Comparison of ENCODE assay signal across 12 cellular contexts in the genomic region with DNA sequence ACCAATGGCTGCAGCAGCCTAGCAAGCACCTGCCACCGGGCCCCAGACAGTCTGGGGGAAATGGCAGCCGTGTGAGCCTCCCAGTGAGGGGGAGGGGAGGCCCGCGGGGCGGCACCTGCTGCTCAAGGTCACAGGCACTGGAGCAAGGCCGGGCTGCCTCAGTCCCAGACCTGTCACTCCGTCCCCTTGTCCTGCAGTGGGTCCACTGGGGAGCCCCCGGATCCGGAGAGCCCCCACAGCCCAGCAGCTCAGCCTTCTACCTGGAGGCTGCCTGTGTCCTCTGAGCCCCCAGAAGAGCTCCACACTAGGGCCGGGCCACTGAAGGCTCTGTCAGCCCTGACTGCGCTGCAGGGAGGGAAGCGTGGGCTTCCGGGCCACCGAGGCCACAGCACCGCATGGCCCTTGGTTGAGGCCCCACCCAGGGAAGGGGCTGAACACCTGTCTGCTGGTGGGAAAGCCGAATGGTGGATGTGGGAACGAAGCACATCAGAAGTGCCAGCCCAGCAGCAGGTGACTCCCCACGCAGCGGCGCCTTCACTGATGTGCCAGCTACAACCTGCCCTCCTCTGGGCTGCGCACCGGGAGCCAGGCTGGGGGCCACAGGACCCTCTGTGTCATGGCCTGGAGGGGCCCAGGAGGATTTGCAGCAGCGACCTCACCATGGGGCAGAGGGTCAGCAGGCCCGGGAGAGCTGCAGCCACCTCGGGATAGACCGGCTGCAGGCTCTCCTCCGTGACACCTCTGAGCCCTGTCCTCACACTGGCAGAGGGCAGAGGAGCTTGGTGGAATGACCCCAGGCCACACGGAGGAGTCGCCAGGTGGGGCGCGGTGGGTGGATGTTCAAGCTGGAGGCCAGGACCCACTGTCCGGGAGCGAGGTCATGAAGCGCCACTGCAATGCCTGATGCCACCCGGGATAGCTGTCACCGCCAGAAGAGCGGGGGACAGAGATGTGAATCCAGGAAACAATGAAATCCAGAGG. TPM values are rescaled to one million over a fixed set of nuclear protein-coding genes. Genes with fewer than 3 reads are reported as not detected.
A peak's percentile ranks its signal among the peaks of the same experiment; 100 is the strongest.
DNase-seq lines count a peak whose midpoint lies in the region; ATAC-seq and TF ChIP-seq lines count a peak whose summit lies in the region.
"Had no signal": no experiment of that assay in that cellular context is flagged by ENCODE, and none has a peak within 500 bp of the region (broad histone marks: within the 10 kb centered on the region; RNA-seq: fewer than 3 reads in every experiment).

No MANE protein-coding gene starts in this region.

- peaks cover 0 to 43% (median 0%) of the 10 kb centered on the region in 3 experiments for H3K27me3 ChIP-seq in neuronal stem cell (ENCODE audit: control insufficient read depth in 3 of 3, insufficient read depth in 3 of 3, low read depth in 1 of 3, low read length in 3 of 3)
- H3K27me3 ChIP-seq: adrenal gland had no signal

- no peak overlapping the region for H3K27ac ChIP-seq in neuronal stem cell (replicated peaks; ENCODE audit: low read length)
- H3K27ac ChIP-seq: adrenal gland had no signal

- H3K4ac ChIP-seq in neuronal stem cell (ENCODE audit: low read length): no peak overlapping the region

- CTCF ChIA-PET in MCF 10A (lab: Yijun Ruan, JAX): no interaction called here

- H3K23ac ChIP-seq in neuronal stem cell (ENCODE audit: low read depth, low read length, poor library complexity): peak overlapping the region; percentile 30

- no peak overlapping the region for H2AFZ ChIP-seq in neuronal stem cell (ENCODE audit: low read length)

- no peaks in the 10 kb centered on the region for H3K79me1 ChIP-seq in neuronal stem cell (ENCODE audit: low read depth, low read length)

- POLR2A ChIA-PET in MCF 10A (lab: Yijun Ruan, JAX): no interaction called here

- H3K27ac Mint-ChIP-seq in activated T-cell treated with anti-CD3 and anti-CD28 coated beads, Interleukin-2, amount 50 U/mL, for 72 hours: peak overlapping the region; percentile 4
- H3K27ac Mint-ChIP-seq in MCF 10A (ENCODE audit: low read depth, unreplicated experiment): no peak overlapping the region

- TF ChIP-seq CTCF in MCF 10A (IDR thresholded peaks at IDR 0.05; ENCODE audit: unreplicated experiment): no peak

- peak overlapping the region; percentile 55 for H2BK15ac ChIP-seq in neuronal stem cell (ENCODE audit: low read length)

- no peaks in the 10 kb centered on the region for H3K27me3 Mint-ChIP-seq in activated T-cell treated with anti-CD3 and anti-CD28 coated beads, Interleukin-2, amount 50 U/mL, for 72 hours (ENCODE audit: low read depth)
- H3K27me3 Mint-ChIP-seq in MCF 10A (ENCODE audit: insufficient read depth, unreplicated experiment): peaks cover 18% of the 10 kb centered on the region

- H3K9me3 Mint-ChIP-seq in activated T-cell treated with anti-CD3 and anti-CD28 coated beads, Interleukin-2, amount 50 U/mL, for 72 hours: peaks cover 0 to 2% of the 10 kb centered on the region in 2 donors
- H3K9me3 Mint-ChIP-seq in MCF 10A (ENCODE audit: unreplicated experiment): no peaks in the 10 kb centered on the region

- intact Hi-C loops in MCF 10A (cut with micrococcal nuclease): no loop called here

- H3K36me3 ChIP-seq in neuronal stem cell (replicated peaks in 1 of 2; ENCODE audit: control insufficient read depth in 2 of 2, insufficient read depth in 2 of 2, low read length in 2 of 2): no peaks in the 10 kb centered on the region
- H3K36me3 ChIP-seq: adrenal gland had no signal

- H4K8ac ChIP-seq in neuronal stem cell (ENCODE audit: low read depth, low read length): no peak overlapping the region

- no peaks in the 10 kb centered on the region for H3K9me3 ChIP-seq in neuronal stem cell (replicated peaks in 1 of 2; ENCODE audit: control insufficient read depth in 2 of 2, insufficient read depth in 1 of 2, low read depth in 1 of 2, low read length in 2 of 2)
- H3K9me3 ChIP-seq: adrenal gland had no signal

- BruUV-seq in MCF 10A (replicated peaks; lab: Mats Ljungman, UMichigan): no TSS peak

- H3K4me2 ChIP-seq in neuronal stem cell (ENCODE audit: insufficient read depth, low read length, poor library complexity, severe bottlenecking): no peak overlapping the region

- ATAC-seq in activated T-cell treated with anti-CD3 and anti-CD28 coated beads, Interleukin-2, amount 50 U/mL, for 72 hours (replicated peaks in 1 of 2): peak; percentile 36 to 42
- ATAC-seq in HG02870 (IDR thresholded peaks at IDR 0.05; ENCODE audit: unreplicated experiment) (no peak), GM18870 (IDR thresholded peaks at IDR 0.05; ENCODE audit: unreplicated experiment) (no peak)

- H3K14ac ChIP-seq in neuronal stem cell (ENCODE audit: low read length): peak overlapping the region; percentile 51

- H2BK120ac ChIP-seq in neuronal stem cell (ENCODE audit: low read depth, low read length): no peak overlapping the region

- H2AK5ac ChIP-seq in neuronal stem cell (ENCODE audit: low read depth, low read length): peak overlapping the region; percentile 74

- no peaks in the 10 kb centered on the region for H3K4me1 ChIP-seq in neuronal stem cell (ENCODE audit: control insufficient read depth in 2 of 2, insufficient read depth in 1 of 2, low read depth in 1 of 2, low read length in 2 of 2)

- H3K4me3 ChIP-seq in neuronal stem cell (ENCODE audit: low read length in 2 of 2): no peak overlapping the region
- H3K4me3 ChIP-seq: adrenal gland had no signal

- peak overlapping the region; percentile 30 for H2BK12ac ChIP-seq in neuronal stem cell (ENCODE audit: low read length)

- peak; percentile 62 for DNase-seq in NCI-H510A (lab: John Stamatoyannopoulos, UW)
- no peak for DNase-seq in NCI-H510A treated with DMSO at 0.1 percent for 48 hours (lab: John Stamatoyannopoulos, UW)
- DNase-seq in DMS53 (lab: John Stamatoyannopoulos, UW): peak; percentile 92
- no peak for DNase-seq in activated T-cell treated with anti-CD3 and anti-CD28 coated beads, Interleukin-2, amount 50 U/mL, for 72 hours
- DNase-seq in neuronal stem cell (ENCODE audit: low spot score): no peak
- no peak for DNase-seq in MCF 10A (ENCODE audit: unreplicated experiment)
- DNase-seq: activated CD4-positive, alpha-beta T cell treated with anti-CD3 and anti-CD28 coated beads for 4 hours; immature natural killer cell; Kasumi-1 had no signal

- H3K18ac ChIP-seq in neuronal stem cell (ENCODE audit: low read length): peak overlapping the region; percentile 35

- no CpG with 5 or more reads among the region's 37 CpGs for WGBS in neuronal stem cell (ENCODE audit: extremely low coverage in 2 of 2, insufficient read length in 2 of 2, insufficient replicate concordance in 1 of 2), 2 donors

- peaks cover 34% of the 10 kb centered on the region for H3K4me1 Mint-ChIP-seq in activated T-cell treated with anti-CD3 and anti-CD28 coated beads, Interleukin-2, amount 50 U/mL, for 72 hours (ENCODE audit: low read depth)
- H3K4me1 Mint-ChIP-seq in MCF 10A (ENCODE audit: insufficient read depth, unreplicated experiment): no peaks in the 10 kb centered on the region

- H3K36me3 Mint-ChIP-seq in activated T-cell treated with anti-CD3 and anti-CD28 coated beads, Interleukin-2, amount 50 U/mL, for 72 hours (ENCODE audit: insufficient read depth in 2 of 2): peaks cover 3 to 5% of the 10 kb centered on the region in 2 donors
- H3K36me3 Mint-ChIP-seq in MCF 10A (ENCODE audit: insufficient read depth, unreplicated experiment): no peaks in the 10 kb centered on the region

- no peak overlapping the region for H3K9ac ChIP-seq in neuronal stem cell (ENCODE audit: low read depth, low read length, poor library complexity)

- H3K4me3 Mint-ChIP-seq in activated T-cell treated with anti-CD3 and anti-CD28 coated beads, Interleukin-2, amount 50 U/mL, for 72 hours: peak overlapping the region in 1 of 2 donors; percentile 37
- no peak overlapping the region for H3K4me3 Mint-ChIP-seq in MCF 10A (ENCODE audit: unreplicated experiment)
- H3K4me3 Mint-ChIP-seq: immature natural killer cell had no signal

- peak overlapping the region; percentile 35 for H2BK5ac ChIP-seq in neuronal stem cell (ENCODE audit: low read length)

- no peak overlapping the region for H4K91ac ChIP-seq in neuronal stem cell (ENCODE audit: low read depth, low read length, poor library complexity)

RNA-seq across cellular contexts. Expression of gene MXD4, which starts 35.0 kb away (rescaled TPM):
- 10 to 100 TPM; 10.1 to 11.3 TPM for total RNA-seq in activated T-cell treated with anti-CD3 and anti-CD28 coated beads, Interleukin-2, amount 50 U/mL, for 72 hours
- 45.6 TPM for polyA plus RNA-seq in neuronal stem cell (2013, experiment 1 of 2)
- 47.1 TPM for polyA plus RNA-seq in neuronal stem cell (2013, experiment 2 of 2)
- 42.8 and 50.2 TPM in 2 replicates for total RNA-seq in MCF 10A (2022)

RNA-seq across cellular contexts. Expression of gene HAUS3, which starts 55.0 kb away (rescaled TPM):
- total RNA-seq in activated T-cell treated with anti-CD3 and anti-CD28 coated beads, Interleukin-2, amount 50 U/mL, for 72 hours: 10 to 100 TPM; 21.0 to 21.7 TPM
- 11.4 TPM for polyA plus RNA-seq in neuronal stem cell (2013, experiment 1 of 2)
- 12.2 TPM for polyA plus RNA-seq in neuronal stem cell (2013, experiment 2 of 2)
- total RNA-seq in MCF 10A (2022): 13.3 and 13.9 TPM in 2 replicates

RNA-seq across cellular contexts. Expression of gene POLN, which starts 55.0 kb away (rescaled TPM):
- 1 to 10 TPM; 4.6 TPM for total RNA-seq in activated T-cell treated with anti-CD3 and anti-CD28 coated beads, Interleukin-2, amount 50 U/mL, for 72 hours
- polyA plus RNA-seq in neuronal stem cell (2013, experiment 1 of 2): 0.77 TPM
- 0.54 TPM for polyA plus RNA-seq in neuronal stem cell (2013, experiment 2 of 2)
- 2.8 and 3.1 TPM in 2 replicates for total RNA-seq in MCF 10A (2022)

Comparison
In these comparisons a context has a peak if more than half of its experiments do, and no peak if none do; other contexts are left out.
1. DNase-seq: peak in NCI-H510A (single experiment) and DMS53 (single experiment); none in NCI-H510A treated with DMSO at 0.1 percent for 48 hours (single experiment), activated T-cell treated with anti-CD3 and anti-CD28 coated beads, Interleukin-2, amount 50 U/mL, for 72 hours (0 of 2), neuronal stem cell (single experiment) and MCF 10A (single experiment).
2. ATAC-seq: peak in activated T-cell treated with anti-CD3 and anti-CD28 coated beads, Interleukin-2, amount 50 U/mL, for 72 hours (2 of 2); none in HG02870 (single experiment) and GM18870 (single experiment).